ENCODE assay signal across 8 cellular contexts in genomic region chr9:130172858-130173461, GRCh38. TPM values are rescaled to one million over a fixed set of nuclear protein-coding genes. Genes with fewer than 3 reads are reported as not detected.
DNase-seq lines count a peak whose midpoint lies in the region; ATAC-seq and TF ChIP-seq lines count a peak whose summit lies in the region.

No MANE protein-coding gene starts in this region.

- H3K27ac ChIP-seq in upper lobe of right lung = no peak overlapping the region

- TF ChIP-seq CTCF in upper lobe of right lung (IDR thresholded peaks at IDR 0.05) = no peak

- DNase-seq in NCI-H82 (lab: John Stamatoyannopoulos, UW) = peak; percentile 39
- no peak for DNase-seq in NCI-H82 treated with DMSO at 0.1 percent for 48 hours (lab: John Stamatoyannopoulos, UW; ENCODE audit: unreplicated experiment)
- peak; percentile 74 for DNase-seq in activated CD8-positive, alpha-beta memory T cell treated with anti-CD3 and anti-CD28 coated beads, Interleukin-2, amount 50 U/mL, for 48 hours
- DNase-seq in erythroblast (lab: John Stamatoyannopoulos, UW) = peak; percentile 58 to 68
- DNase-seq in occipital lobe (lab: John Stamatoyannopoulos, UW) = peak; percentile 42
- no peak for DNase-seq in upper lobe of right lung

- peaks cover 7% of the 10 kb centered on the region for H3K4me1 ChIP-seq in upper lobe of right lung

- H3K9me3 ChIP-seq in upper lobe of right lung = no peaks in the 10 kb centered on the region

- TF ChIP-seq POLR2A in erythroblast (IDR thresholded peaks at IDR 0.05; ENCODE audit: low read length) = peak; percentile 43

- no peaks in the 10 kb centered on the region for H3K36me3 ChIP-seq in upper lobe of right lung

- ATAC-seq in upper lobe of right lung (no peak), HG02642 (IDR thresholded peaks at IDR 0.05; ENCODE audit: poor library complexity, unreplicated experiment) (no peak), GM19035 (IDR thresholded peaks at IDR 0.05; ENCODE audit: unreplicated experiment) (no peak)

- H3K27me3 ChIP-seq in upper lobe of right lung = no peaks in the 10 kb centered on the region

- H3K4me3 ChIP-seq in upper lobe of right lung = peak overlapping the region; percentile 52

- intact Hi-C loops in upper lobe of right lung (cut with DNase I) = no loop called here

RNA-seq across cellular contexts. Expression of gene NCS1, which starts 0.8 kb away (rescaled TPM):
- total RNA-seq in occipital lobe (206 TPM), upper lobe of right lung (5.7 TPM)

Comparison
In these comparisons a context has a peak if more than half of its experiments do, and no peak if none do; other contexts are left out.
1. DNase-seq: peak in NCI-H82 (single experiment), activated CD8-positive, alpha-beta memory T cell treated with anti-CD3 and anti-CD28 coated beads, Interleukin-2, amount 50 U/mL, for 48 hours (single experiment), erythroblast (2 of 2) and occipital lobe (single experiment); none in NCI-H82 treated with DMSO at 0.1 percent for 48 hours (single experiment) and upper lobe of right lung (single experiment).
2. RNA of gene NCS1, which starts 0.8 kb away (total RNA-seq): 206 TPM in occipital lobe (single experiment); 5.7 TPM in upper lobe of right lung (single experiment); every median in the first group is over 10 times any median in the second.